In the genomic region with DNA sequence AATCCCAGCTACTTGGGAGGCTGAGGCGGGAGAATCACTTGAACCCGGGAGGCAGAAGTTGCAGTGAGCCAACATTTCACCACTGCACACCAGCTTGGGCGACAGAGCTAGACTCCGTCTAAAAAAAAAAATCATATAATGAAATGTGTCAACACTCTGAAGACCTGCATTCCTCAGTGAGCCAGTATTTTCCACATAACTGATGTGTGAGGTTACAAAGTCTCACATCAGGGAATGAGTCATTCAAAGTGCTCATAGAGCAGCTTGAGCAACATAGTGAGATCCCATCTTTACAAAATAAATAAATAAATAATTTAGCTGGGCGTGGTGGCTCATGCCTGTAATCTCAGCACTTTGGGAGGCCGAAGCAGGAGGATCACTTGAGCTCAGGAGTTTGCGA, we compare ENCODE assay signal across 12 cellular contexts.
DNase-seq lines count a peak whose midpoint lies in the region; ATAC-seq and TF ChIP-seq lines count a peak whose summit lies in the region.
"Had no signal": no experiment of that assay in that cellular context is flagged by ENCODE, and none has a peak within 500 bp of the region (broad histone marks: within the 10 kb centered on the region; RNA-seq: fewer than 3 reads in every experiment).

No MANE protein-coding gene starts in this region.

- H3K27me3 ChIP-seq in gastrocnemius medialis: no peaks in the 10 kb centered on the region

- in situ Hi-C loops in gastrocnemius medialis (cut with MboI; ENCODE audit: low sequenced_read_pairs in 4 of 4): no loop called here

- TF ChIP-seq POLR2A in gastrocnemius medialis (IDR thresholded peaks at IDR 0.05): no peak

- intact Hi-C loops in gastrocnemius medialis (cut with DNase I; ENCODE audit: low total_unique reads): no loop called here
- intact Hi-C loops in posterior vena cava (cut with DNase I): no loop called here

- H3K4me3 ChIP-seq in HEK293 (ENCODE audit: low read depth, low read length) (no peak overlapping the region), gastrocnemius medialis (no peak overlapping the region)
- H3K4me3 ChIP-seq: thoracic aorta had no signal

- no peak for TF ChIP-seq CTCF in HEK293 (tag by site-specific recombination; IDR thresholded peaks at IDR 0.05)
- no peak for TF ChIP-seq CTCF in gastrocnemius medialis (IDR thresholded peaks at IDR 0.05 in 4 of 5, conservative IDR thresholded peaks at IDR 0.05 in 1 of 5)

- POLR2A ChIA-PET in HEK293 (lab: Yijun Ruan, JAX): no interaction called here

- H3K27ac ChIP-seq in HEK293 (ENCODE audit: extremely low read depth, low read depth, low read length): no peak overlapping the region
- H3K27ac ChIP-seq in gastrocnemius medialis: peak overlapping the region in 2 of 4 donors; percentile 56 to 86
- H3K27ac ChIP-seq: thoracic aorta had no signal

- H3K36me3 ChIP-seq in HEK293 (ENCODE audit: control insufficient read depth in 2 of 2, insufficient read depth in 1 of 2, low read length in 2 of 2) (no peaks in the 10 kb centered on the region), gastrocnemius medialis (no peaks in the 10 kb centered on the region)
- H3K36me3 ChIP-seq: thoracic aorta had no signal

- ATAC-seq in gastrocnemius medialis: no peak
- no peak for ATAC-seq in HG02588 (IDR thresholded peaks at IDR 0.05; ENCODE audit: unreplicated experiment)
- ATAC-seq: T-helper 17 cell had no signal

- H3K4me1 ChIP-seq in HEK293 (ENCODE audit: control insufficient read depth, insufficient read depth, low read length) (no peaks in the 10 kb centered on the region), gastrocnemius medialis (peaks cover 43 to 62% of the 10 kb centered on the region in 2 donors)

- H3K9me3 ChIP-seq in HEK293 (ENCODE audit: control insufficient read depth, insufficient read depth, low read depth, low read length) (no peaks in the 10 kb centered on the region), gastrocnemius medialis (no peaks in the 10 kb centered on the region)
- H3K9me3 ChIP-seq: thoracic aorta had no signal

- DNase-seq in AG08396 (ENCODE audit: low spot score) (peak; percentile 77), amniotic epithelial cell (ENCODE audit: low read depth) (peak; percentile 93), iris pigment epithelial cell (ENCODE audit: low read depth) (peak; percentile 94), gastrocnemius medialis (no peak), inferior parietal cortex (ENCODE audit: extremely low spot score) (no peak), posterior vena cava (ENCODE audit: low spot score) (no peak)
- DNase-seq: activated T-cell treated with anti-CD3 and anti-CD28 coated beads, Interleukin-2, amount 50 U/mL, for 24 hours; kidney; T-helper 17 cell had no signal

- CTCF ChIA-PET in HEK293 (lab: Yijun Ruan, JAX): interaction anchor here (0.6 kb wide), 2 partner anchors 138 to 214 kb away, joined by 3 to 6 read pairs; no protein-coding TSS in a partner anchor

TF ChIP-seq in HEK293, 187 proteins besides CTCF, POLR2A, EP300 and RAD21 (continues in another document):
- TF ChIP-seq ZNF10 (tag by site-specific recombination; IDR thresholded peaks at IDR 0.05): no peak
- TF ChIP-seq KLF1 (tag by site-specific recombination; IDR thresholded peaks at IDR 0.05): peak; percentile 17; the same call in 1 of the 2 replicates
- TF ChIP-seq ZNF350 (tag by site-specific recombination; IDR thresholded peaks at IDR 0.05): no peak
- TF ChIP-seq GFI1B (tag by site-specific recombination; IDR thresholded peaks at IDR 0.05): no peak
- TF ChIP-seq ZNF292 (tag by site-specific recombination; IDR thresholded peaks at IDR 0.05; ENCODE audit: borderline replicate concordance, low read depth): no peak
- no peak for TF ChIP-seq ZNF274 (IDR thresholded peaks at IDR 0.05; ENCODE audit: low read length)
- no peak for TF ChIP-seq ZNF274 (tag by site-specific recombination; IDR thresholded peaks at IDR 0.05; ENCODE audit: borderline replicate concordance)
- peak; percentile 38 for TF ChIP-seq SETDB1 (IDR thresholded peaks at IDR 0.05; ENCODE audit: insufficient read length, low read length)
- no peak for TF ChIP-seq KLF16 (tag by site-specific recombination; IDR thresholded peaks at IDR 0.05)
- no peak for TF ChIP-seq ZNF266 (tag by site-specific recombination; IDR thresholded peaks at IDR 0.05; ENCODE audit: low read depth)
- TF ChIP-seq GLIS1 (tag by site-specific recombination; IDR thresholded peaks at IDR 0.05): peak; percentile 75; the same call in 1 of the 2 replicates
- TF ChIP-seq ZNF18 (tag by site-specific recombination; IDR thresholded peaks at IDR 0.05): no peak
- peak; percentile 67 for TF ChIP-seq KLF17 (tag by site-specific recombination; IDR thresholded peaks at IDR 0.05)
- TF ChIP-seq ZNF366 (tag by site-specific recombination; conservative IDR thresholded peaks at IDR 0.05): peak; percentile 48
- peak; percentile 81 for TF ChIP-seq ZNF629 (tag by site-specific recombination; IDR thresholded peaks at IDR 0.05)
- no peak for TF ChIP-seq ZNF184 (tag by site-specific recombination; IDR thresholded peaks at IDR 0.05)
- TF ChIP-seq, protein P1, sequence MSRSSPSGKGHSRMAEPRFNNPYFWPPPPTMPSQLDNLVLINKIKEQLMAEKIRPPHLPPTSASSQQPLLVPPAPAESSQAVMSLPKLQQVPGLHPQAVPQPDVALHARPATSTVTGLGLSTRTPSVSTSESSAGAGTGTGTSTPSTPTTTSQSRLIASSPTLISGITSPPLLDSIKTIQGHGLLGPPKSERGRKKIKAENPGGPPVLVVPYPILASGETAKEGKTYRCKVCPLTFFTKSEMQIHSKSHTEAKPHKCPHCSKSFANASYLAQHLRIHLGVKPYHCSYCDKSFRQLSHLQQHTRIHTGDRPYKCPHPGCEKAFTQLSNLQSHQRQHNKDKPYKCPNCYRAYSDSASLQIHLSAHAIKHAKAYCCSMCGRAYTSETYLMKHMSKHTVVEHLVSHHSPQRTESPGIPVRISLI (tag by site-specific recombination; IDR thresholded peaks at IDR 0.05): peak; percentile 51; the same call in 1 of the 2 replicates
- no peak for TF ChIP-seq ZBTB49 (tag by site-specific recombination; IDR thresholded peaks at IDR 0.05; ENCODE audit: low read depth)
- TF ChIP-seq INSM2 (tag by site-specific recombination; IDR thresholded peaks at IDR 0.05): peak; percentile 70
- TF ChIP-seq ZNF830 (tag by site-specific recombination; IDR thresholded peaks at IDR 0.05; ENCODE audit: low read depth): no peak

Comparison
In these comparisons a context has a peak if more than half of its experiments do, and no peak if none do; other contexts are left out.
1. DNase-seq: peak in AG08396 (single experiment), amniotic epithelial cell (single experiment) and iris pigment epithelial cell (single experiment); none in gastrocnemius medialis (0 of 2), inferior parietal cortex (single experiment) and posterior vena cava (single experiment).